Comparison of ENCODE assay signal across 23 cellular contexts in genomic region chr2:80706541-80706940, GRCh38.
"Had no signal": no experiment of that assay in that cellular context is flagged by ENCODE, and none has a peak within 500 bp of the region (broad histone marks: within the 10 kb centered on the region; RNA-seq: fewer than 3 reads in every experiment).

No MANE protein-coding gene starts in this region.

- H3K4me2 ChIP-seq: KMS-11, SK-N-SH had no signal

- H3K27ac ChIP-seq: HL-60, KMS-11, RWPE1 had no signal

- H3K4me1 Mint-ChIP-seq: IgD-negative memory B cell had no signal

- H3K4me3 Mint-ChIP-seq: IgD-negative memory B cell had no signal

- H3K4me3 ChIP-seq: K562 had no signal

- H3K9me3 ChIP-seq: SK-N-SH had no signal

- H3K27me3 Mint-ChIP-seq: IgD-negative memory B cell had no signal

- H3K36me3 Mint-ChIP-seq: IgD-negative memory B cell had no signal

- ATAC-seq: K562, Panc1, PC-3 had no signal

- DNase-seq: Kasumi-1, MV-4-11, NCI-H1048, NCI-H1105, NCI-H1417, NCI-H146, NCI-H1694 treated with DMSO at 0.1 percent for 48 hours, NCI-H1930, NCI-H2081, NCI-H2107, NCI-H2227 treated with DMSO at 0.1 percent for 48 hours, NCI-H524, NCI-H526 treated with DMSO at 0.1 percent for 48 hours, NCI-H774, PC-3, SHP77, SK-N-SH had no signal
